ENCODE assay signal across 1 cellular context in the genomic region with DNA sequence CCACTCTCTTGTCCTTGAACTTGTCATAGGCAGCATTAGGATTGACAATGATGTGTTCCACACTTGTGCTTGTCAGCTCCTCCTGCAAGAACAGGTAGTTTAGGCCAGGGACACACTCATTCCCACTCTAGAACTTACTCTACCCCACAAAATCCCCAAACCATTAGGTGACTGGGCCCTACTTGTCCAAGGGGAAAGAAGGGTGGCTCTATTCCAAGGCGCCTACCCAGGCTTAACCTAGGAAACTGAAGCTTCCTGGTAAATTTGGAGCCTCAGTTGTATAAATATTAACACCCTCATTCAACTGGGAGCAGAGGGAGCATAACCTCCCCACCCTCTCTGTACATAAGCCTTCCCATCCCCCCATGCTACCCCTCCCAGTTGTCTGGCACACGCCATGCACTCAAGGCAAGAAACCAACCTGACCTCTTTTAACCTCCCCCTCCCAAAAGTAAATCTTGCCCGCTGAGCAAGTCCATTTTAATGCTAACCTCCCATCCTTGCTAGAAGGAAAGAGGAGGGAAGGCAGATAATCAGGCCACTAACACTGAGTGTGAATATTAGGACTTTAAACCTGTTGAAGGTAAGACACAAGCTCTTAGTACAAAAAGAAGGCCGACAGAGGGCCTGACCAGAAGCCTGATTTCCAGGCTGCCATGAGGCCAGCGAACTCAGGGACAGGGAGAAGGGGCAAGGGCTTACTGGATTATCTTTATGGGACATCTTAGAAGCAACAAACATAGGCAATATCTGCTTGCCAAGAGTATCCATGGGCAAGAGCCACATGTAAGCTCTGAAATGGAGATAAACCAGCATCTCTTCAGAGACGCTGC.
TF ChIP-seq lines count a peak whose summit lies in the region.

No MANE protein-coding gene starts in this region.

TF ChIP-seq in GM12878, 131 proteins besides CTCF, POLR2A, EP300 and RAD21:
- TF ChIP-seq IKZF1 (conservative IDR thresholded peaks at IDR 0.05): no peak
- TF ChIP-seq E4F1 (IDR thresholded peaks at IDR 0.05; ENCODE audit: borderline replicate concordance, partially characterized antibody): no peak
- TF ChIP-seq ZNF274 (IDR thresholded peaks at IDR 0.05; ENCODE audit: insufficient read depth, insufficient read length): no peak
TF ChIP-seq in GM12878: peak in this region for 0.
